ENCODE assay signal across 9 cellular contexts in the genomic region with DNA sequence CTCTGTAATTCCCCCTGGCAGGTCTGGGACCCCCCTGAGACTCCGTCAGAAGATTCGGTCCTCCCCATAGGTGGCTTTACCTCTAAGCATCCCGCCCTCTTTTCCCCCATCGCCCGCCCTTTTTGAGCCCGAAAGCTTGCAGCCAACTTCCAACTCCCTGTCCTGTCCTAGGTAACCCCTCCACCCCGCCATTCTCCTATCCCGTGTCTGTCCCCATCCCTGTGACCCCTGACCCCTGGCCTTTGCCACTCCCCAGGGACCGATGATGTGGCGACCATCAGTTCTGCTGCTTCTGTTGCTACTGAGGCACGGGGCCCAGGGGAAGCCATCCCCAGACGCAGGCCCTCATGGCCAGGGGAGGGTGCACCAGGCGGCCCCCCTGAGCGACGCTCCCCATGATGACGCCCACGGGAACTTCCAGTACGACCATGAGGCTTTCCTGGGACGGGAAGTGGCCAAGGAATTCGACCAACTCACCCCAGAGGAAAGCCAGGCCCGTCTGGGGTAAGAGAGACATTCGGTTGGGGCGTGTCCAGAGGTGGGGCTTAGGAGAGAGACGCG. TPM values are rescaled to one million over a fixed set of nuclear protein-coding genes. Genes with fewer than 3 reads are reported as not detected.
DNase-seq lines count a peak whose midpoint lies in the region; ATAC-seq and TF ChIP-seq lines count a peak whose summit lies in the region.
"Had no signal": no experiment of that assay in that cellular context is flagged by ENCODE, and none has a peak within 500 bp of the region (broad histone marks: within the 10 kb centered on the region; RNA-seq: fewer than 3 reads in every experiment).

No MANE protein-coding gene starts in this region.

- intact Hi-C loops in ascending aorta (cut with DNase I) = no loop called here

- H3K27ac ChIP-seq in ascending aorta (peak overlapping the region; percentile 71 to 81), stomach smooth muscle (ENCODE audit: low read length) (no peak overlapping the region)
- H3K27ac ChIP-seq: VCaP had no signal

- peak overlapping the region in 1 of 2 donors; percentile 57 for H3K9ac ChIP-seq in stomach smooth muscle (ENCODE audit: low read length in 2 of 2)

- H3K9me3 ChIP-seq in ascending aorta (no peaks in the 10 kb centered on the region), stomach smooth muscle (ENCODE audit: control insufficient read depth in 2 of 2, low read length in 2 of 2) (no peaks in the 10 kb centered on the region)

- peak overlapping the region; percentile 44 to 74 for H3K4me3 ChIP-seq in ascending aorta
- H3K4me3 ChIP-seq in stomach smooth muscle (ENCODE audit: low read length in 2 of 2) = peak overlapping the region; percentile 52 to 70

- no peak for ATAC-seq in HG02852 (IDR thresholded peaks at IDR 0.05; ENCODE audit: unreplicated experiment)

- peaks cover 3 to 7% of the 10 kb centered on the region in 2 donors for H3K4me1 ChIP-seq in ascending aorta
- H3K4me1 ChIP-seq in stomach smooth muscle (ENCODE audit: control insufficient read depth, insufficient read depth, low read length) = peaks cover 12% of the 10 kb centered on the region

- peaks cover 18 to 22% of the 10 kb centered on the region in 2 donors for H3K36me3 ChIP-seq in ascending aorta
- H3K36me3 ChIP-seq in stomach smooth muscle (ENCODE audit: control insufficient read depth in 2 of 2, insufficient read depth in 2 of 2, low read length in 2 of 2) = peaks cover 4 to 9% of the 10 kb centered on the region in 2 donors

- peak; percentile 11 for DNase-seq in HT1080 (ENCODE audit: low read depth)
- DNase-seq in ascending aorta (ENCODE audit: low spot score in 2 of 2) = peak in 1 of 2 donors; percentile 75
- DNase-seq in iris pigment epithelial cell (ENCODE audit: low read depth) = peak; percentile 56
- no peak for DNase-seq in NCI-H1436 (lab: John Stamatoyannopoulos, UW)
- no peak for DNase-seq in NOMO-1 treated with DMSO at 0.1 percent for 48 hours (lab: John Stamatoyannopoulos, UW; ENCODE audit: unreplicated experiment)
- DNase-seq in activated CD4-positive, alpha-beta T cell treated with anti-CD3 and anti-CD28 coated beads for 48 hours = no peak

- no peaks in the 10 kb centered on the region for H3K27me3 ChIP-seq in ascending aorta
- no peaks in the 10 kb centered on the region for H3K27me3 ChIP-seq in stomach smooth muscle (ENCODE audit: control insufficient read depth in 1 of 2, insufficient read depth in 2 of 2, low read length in 2 of 2)

- TF ChIP-seq CTCF in ascending aorta (IDR thresholded peaks at IDR 0.05) = no peak

RNA-seq across cellular contexts. Expression of gene RCN3, which starts 0.5 kb away (rescaled TPM):
- 11.7 and 13.7 TPM in 2 replicates for total RNA-seq in HT1080 (2014; rRNA removed; shearing (Covaris generic))
- 46.1 and 53.6 TPM in 2 replicates for polyA plus RNA-seq in HT1080 (2015; cell fraction: cytosol; rRNA removed)
- 73.1 and 78.3 TPM in 2 replicates for polyA plus RNA-seq in HT1080 (2015; cell fraction: nucleus; rRNA removed)
- total RNA-seq in ascending aorta = 116 TPM

RNA-seq across cellular contexts. Expression of gene FCGRT, which starts 15.8 kb away (rescaled TPM):
- 3.9 and 8.7 TPM in 2 replicates for total RNA-seq in HT1080 (2014; rRNA removed; shearing (Covaris generic))
- polyA plus RNA-seq in HT1080 (2015; cell fraction: cytosol; rRNA removed) = 5.0 and 6.4 TPM in 2 replicates
- polyA plus RNA-seq in HT1080 (2015; cell fraction: nucleus; rRNA removed) = 6.7 and 8.3 TPM in 2 replicates
- total RNA-seq in ascending aorta = 264 TPM

RNA-seq across cellular contexts. Expression of gene RPS11, which starts 32.1 kb away (rescaled TPM):
- total RNA-seq in HT1080 (2014; rRNA removed; shearing (Covaris generic)) = 2,830 and 3,374 TPM in 2 replicates
- 3,034 and 3,930 TPM in 2 replicates for polyA plus RNA-seq in HT1080 (2015; cell fraction: cytosol; rRNA removed)
- polyA plus RNA-seq in HT1080 (2015; cell fraction: nucleus; rRNA removed) = 1,198 and 1,238 TPM in 2 replicates
- total RNA-seq in ascending aorta = 3,554 TPM

RNA-seq across cellular contexts. Expression of gene RPL13A, which starts 40.9 kb away (rescaled TPM):
- total RNA-seq in HT1080 (2014; rRNA removed; shearing (Covaris generic)) = 5,406 and 6,095 TPM in 2 replicates
- 3,063 and 3,690 TPM in 2 replicates for polyA plus RNA-seq in HT1080 (2015; cell fraction: cytosol; rRNA removed)
- polyA plus RNA-seq in HT1080 (2015; cell fraction: nucleus; rRNA removed) = 1,119 and 1,219 TPM in 2 replicates
- total RNA-seq in ascending aorta = 2,737 TPM

RNA-seq across cellular contexts. Expression of gene NOSIP, which starts 52.1 kb away (rescaled TPM):
- 140 and 203 TPM in 2 replicates for total RNA-seq in HT1080 (2014; rRNA removed; shearing (Covaris generic))
- polyA plus RNA-seq in HT1080 (2015; cell fraction: cytosol; rRNA removed) = 22.9 and 44.1 TPM in 2 replicates
- 53.5 and 58.4 TPM in 2 replicates for polyA plus RNA-seq in HT1080 (2015; cell fraction: nucleus; rRNA removed)
- total RNA-seq in ascending aorta = 85.3 TPM

Comparison
In these comparisons a context has a peak if more than half of its experiments do, and no peak if none do; other contexts are left out.
1. DNase-seq: peak in HT1080 (single experiment) and iris pigment epithelial cell (single experiment); none in NCI-H1436 (single experiment), NOMO-1 treated with DMSO at 0.1 percent for 48 hours (single experiment) and activated CD4-positive, alpha-beta T cell treated with anti-CD3 and anti-CD28 coated beads for 48 hours (single experiment).
2. RNA of gene FCGRT, which starts 15.8 kb away (total RNA-seq): 264 TPM in ascending aorta (single experiment); 3.9 to 8.7 TPM in HT1080; every median in the first group is over 10 times any median in the second.